1 cellular context compared by ENCODE assay signal in genomic region chr10:84329094-84329611, GRCh38.
TF ChIP-seq lines count a peak whose summit lies in the region.

No MANE protein-coding gene starts in this region.

TF ChIP-seq in WTC11, 78 proteins besides CTCF, POLR2A, EP300 and RAD21 (continued from another document):
- TF ChIP-seq PRDM15 (CRISPR knock-in tag; IDR thresholded peaks at IDR 0.05) (no peak), ZNF396 (CRISPR knock-in tag; IDR thresholded peaks at IDR 0.05; ENCODE audit: borderline replicate concordance) (no peak), RORB (CRISPR knock-in tag; IDR thresholded peaks at IDR 0.05) (no peak), ZBTB21 (CRISPR knock-in tag; IDR thresholded peaks at IDR 0.05; ENCODE audit: borderline replicate concordance) (no peak), CDX4 (CRISPR knock-in tag; IDR thresholded peaks at IDR 0.05; ENCODE audit: borderline replicate concordance) (no peak)
